19 cellular contexts compared by ENCODE assay signal in the genomic region with DNA sequence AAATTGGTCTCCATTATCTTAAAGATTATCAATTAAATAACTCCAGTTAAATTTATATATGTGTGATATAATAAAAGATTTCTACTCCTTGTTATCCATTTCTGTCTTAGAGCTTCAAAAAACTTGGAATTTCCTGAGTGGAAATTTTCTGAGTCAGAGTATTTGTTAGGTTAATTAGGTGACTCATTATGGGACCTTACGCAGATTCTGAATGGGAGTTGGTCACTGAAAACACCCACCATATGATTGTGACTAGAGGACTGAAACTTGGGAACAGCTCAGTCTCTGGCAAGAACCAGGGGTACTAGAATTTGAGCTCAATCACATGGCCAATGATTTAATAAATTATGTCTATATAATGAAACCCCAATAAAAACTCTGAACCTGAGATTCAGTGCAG.
DNase-seq lines count a peak whose midpoint lies in the region; ATAC-seq and TF ChIP-seq lines count a peak whose summit lies in the region.
"Had no signal": no experiment of that assay in that cellular context is flagged by ENCODE, and none has a peak within 500 bp of the region (broad histone marks: within the 10 kb centered on the region; RNA-seq: fewer than 3 reads in every experiment).

No MANE protein-coding gene starts in this region.

- H3K27ac ChIP-seq in A673 (ENCODE audit: low read depth, low read length, poor library complexity, severe bottlenecking) (no peak overlapping the region), mammary epithelial cell (ENCODE audit: insufficient read depth, low read depth, low read length) (peak overlapping the region; percentile 62)
- no peak overlapping the region for H3K27ac ChIP-seq in CD8-positive, alpha-beta T cell (ENCODE audit: low read depth, low read length)
- H3K27ac ChIP-seq: colonic mucosa, SK-N-MC, skin epidermis had no signal

- H3K9me3 Mint-ChIP-seq in CD8-positive, alpha-beta T cell, result peaks cover 20% of the 10 kb centered on the region

- BruUV-seq in A673 (replicated peaks; lab: Mats Ljungman, UMichigan), result no TSS peak
- no TSS peak for BruUV-seq in mammary epithelial cell (replicated peaks; lab: Mats Ljungman, UMichigan)

- POLR2A ChIA-PET in A673 (lab: Charles Lee; ENCODE audit: low non-redundant PET), result no interaction called here
- POLR2A ChIA-PET in CD8-positive, alpha-beta T cell (lab: Charles Lee), result no interaction called here

- no peak overlapping the region for H3K9ac ChIP-seq in mammary epithelial cell (ENCODE audit: insufficient read depth, low read length)

- no peaks in the 10 kb centered on the region for H3K79me2 ChIP-seq in mammary epithelial cell (ENCODE audit: insufficient read depth, low read length)

- intact Hi-C loops in A673 (cut with micrococcal nuclease; ENCODE audit: unreplicated experiment), result no loop called here
- intact Hi-C loops in mammary epithelial cell (cut with micrococcal nuclease), result no loop called here
- intact Hi-C loops in CD8-positive, alpha-beta T cell (cut with DNase I, micrococcal nuclease), result no loop called here

- no peak for ATAC-seq in CD8-positive, alpha-beta T cell
- ATAC-seq: GM23338; stimulated activated memory B cell treated with anti-CD40 and anti-IgM and Interleukin-4, amounts not matched to agents 10 μg/mL and 1 μg/mL and 100 μg/mL, for 72 hours had no signal

- no peaks in the 10 kb centered on the region for H4K20me1 ChIP-seq in mammary epithelial cell (ENCODE audit: insufficient read depth, low read length)

- 15% methylated on average over 1 of the region's 1 CpG for WGBS in mammary epithelial cell (ENCODE audit: low coverage, missing lambda C conversion rate)

- TF ChIP-seq CTCF in A673 (conservative IDR thresholded peaks at IDR 0.05; ENCODE audit: low read depth, low read length) (no peak), mammary epithelial cell (conservative IDR thresholded peaks at IDR 0.05 in 1 of 2, IDR thresholded peaks at IDR 0.05 in 1 of 2; ENCODE audit: extremely low read depth in 1 of 2, insufficient read depth in 1 of 2, low read depth in 1 of 2, low read length in 2 of 2) (no peak), GM13977 (IDR thresholded peaks at IDR 0.05; ENCODE audit: extremely low read depth, insufficient read depth, missing control alignments) (no peak)
- TF ChIP-seq CTCF in CD8-positive, alpha-beta T cell (IDR thresholded peaks at IDR 0.05), result no peak

- H3K4me1 ChIP-seq in A673 (ENCODE audit: insufficient read depth, low read length, poor library complexity, severe bottlenecking) (no peaks in the 10 kb centered on the region), mammary epithelial cell (ENCODE audit: insufficient read depth, low read length) (no peaks in the 10 kb centered on the region)
- no peaks in the 10 kb centered on the region for H3K4me1 ChIP-seq in CD8-positive, alpha-beta T cell (ENCODE audit: insufficient read depth, low read length)
- H3K4me1 ChIP-seq: colonic mucosa had no signal

- H3K4me3 Mint-ChIP-seq in CD8-positive, alpha-beta T cell, result no peak overlapping the region
- H3K4me3 Mint-ChIP-seq: activated CD4-positive, alpha-beta memory T cell treated with anti-CD3 and anti-CD28 coated beads for 36 hours; B cell; GM23338; stimulated activated memory B cell treated with anti-CD40 and anti-IgM and Interleukin-4, amounts not matched to agents 10 μg/mL and 1 μg/mL and 100 μg/mL, for 72 hours had no signal

- peak; percentile 37 for DNase-seq in A673 (ENCODE audit: low spot score)
- peak; percentile 51 for DNase-seq in HS-5 (ENCODE audit: low read depth)
- peak; percentile 93 for DNase-seq in mammary epithelial cell
- peak; percentile 11 for DNase-seq in glomerular visceral epithelial cell (ENCODE audit: extremely low spot score)
- DNase-seq in CD8-positive, alpha-beta T cell, result no peak
- no peak for DNase-seq in GM13977 (ENCODE audit: low spot score)
- DNase-seq in activated CD4-positive, CD25-positive, alpha-beta regulatory T cell (lab: John Stamatoyannopoulos, UW), result no peak
- DNase-seq in SKM-1 treated with dmso at 0.1 percent for 144 hours (lab: John Stamatoyannopoulos, UW; ENCODE audit: unreplicated experiment), result no peak
- DNase-seq: activated CD4-positive, alpha-beta memory T cell treated with anti-CD3 and anti-CD28 coated beads for 36 hours; colonic mucosa; erythroblast; hippocampal formation; NCI-H1694 treated with DMSO at 0.1 percent for 48 hours; NCI-H510A had no signal

- H3K4me1 Mint-ChIP-seq in CD8-positive, alpha-beta T cell (ENCODE audit: low read depth), result no peaks in the 10 kb centered on the region
- H3K4me1 Mint-ChIP-seq: B cell; GM23338; stimulated activated memory B cell treated with anti-CD40 and anti-IgM and Interleukin-4, amounts not matched to agents 10 μg/mL and 1 μg/mL and 100 μg/mL, for 72 hours had no signal

- in situ Hi-C loops in mammary epithelial cell (cut with MboI; ENCODE audit: low sequenced_read_pairs in 2 of 2), result no loop called here
- in situ Hi-C loops in GM13977 (cut with MboI; ENCODE audit: low pct_unique_long_range_greater_than_20kb, low sequenced_read_pairs, unreplicated experiment), result no loop called here

- dilution Hi-C loops in mammary epithelial cell (cut with HindIII; ENCODE audit: low sequenced_read_pairs), result no loop called here

- CTCF ChIA-PET in A673 (lab: Charles Lee) (no interaction called here), mammary epithelial cell (lab: Charles Lee; ENCODE audit: low non-redundant PET) (interaction anchor here (0.5 kb wide), 1 partner anchor 20 kb away, joined by 4 read pairs; no protein-coding TSS in a partner anchor)
- CTCF ChIA-PET in CD8-positive, alpha-beta T cell (lab: Charles Lee), result no interaction called here

- H3K27me3 ChIP-seq in A673 (replicated peaks; ENCODE audit: insufficient read depth, low read depth, low read length, poor library complexity), result no peaks in the 10 kb centered on the region
- H3K27me3 ChIP-seq in mammary epithelial cell (ENCODE audit: insufficient read depth, low read length), result no peaks in the 10 kb centered on the region
- H3K27me3 ChIP-seq in CD8-positive, alpha-beta T cell (ENCODE audit: insufficient read depth, low read length), result no peaks in the 10 kb centered on the region
- H3K27me3 ChIP-seq: colonic mucosa had no signal

- no peaks in the 10 kb centered on the region for H3K27me3 Mint-ChIP-seq in CD8-positive, alpha-beta T cell (ENCODE audit: low read depth)
- H3K27me3 Mint-ChIP-seq: activated CD4-positive, alpha-beta memory T cell treated with anti-CD3 and anti-CD28 coated beads for 36 hours; B cell; stimulated activated memory B cell treated with anti-CD40 and anti-IgM and Interleukin-4, amounts not matched to agents 10 μg/mL and 1 μg/mL and 100 μg/mL, for 72 hours had no signal

- no peak overlapping the region for H3K27ac Mint-ChIP-seq in CD8-positive, alpha-beta T cell
- H3K27ac Mint-ChIP-seq: activated CD4-positive, alpha-beta memory T cell treated with anti-CD3 and anti-CD28 coated beads for 36 hours; B cell; GM23338; stimulated activated memory B cell treated with anti-CD40 and anti-IgM and Interleukin-4, amounts not matched to agents 10 μg/mL and 1 μg/mL and 100 μg/mL, for 72 hours had no signal

- no peak overlapping the region for H3K4me2 ChIP-seq in mammary epithelial cell (ENCODE audit: insufficient read depth, low read depth, low read length)
- H3K4me2 ChIP-seq: GM23338 had no signal

- H3K36me3 ChIP-seq in A673 (ENCODE audit: insufficient read depth, low read length, poor library complexity, severe bottlenecking), result no peaks in the 10 kb centered on the region
- H3K36me3 ChIP-seq in mammary epithelial cell (ENCODE audit: insufficient read depth, low read length), result no peaks in the 10 kb centered on the region
- H3K36me3 ChIP-seq in CD8-positive, alpha-beta T cell (ENCODE audit: insufficient read depth, low read length), result no peaks in the 10 kb centered on the region
- H3K36me3 ChIP-seq: colonic mucosa had no signal

- no peaks in the 10 kb centered on the region for H3K36me3 Mint-ChIP-seq in CD8-positive, alpha-beta T cell
- H3K36me3 Mint-ChIP-seq: activated CD4-positive, alpha-beta memory T cell treated with anti-CD3 and anti-CD28 coated beads for 36 hours; stimulated activated memory B cell treated with anti-CD40 and anti-IgM and Interleukin-4, amounts not matched to agents 10 μg/mL and 1 μg/mL and 100 μg/mL, for 72 hours had no signal

- H3K9me3 ChIP-seq in A673 (ENCODE audit: low read depth, low read length, poor library complexity, severe bottlenecking), result no peaks in the 10 kb centered on the region
- H3K9me3 ChIP-seq in mammary epithelial cell (replicated peaks; ENCODE audit: insufficient read depth, low read length), result peaks cover 5% of the 10 kb centered on the region
- H3K9me3 ChIP-seq in CD8-positive, alpha-beta T cell (ENCODE audit: low read length), result no peaks in the 10 kb centered on the region
- H3K9me3 ChIP-seq: colonic mucosa had no signal

- H3K4me3 ChIP-seq in A673 (ENCODE audit: low read depth, low read length, poor library complexity, severe bottlenecking) (no peak overlapping the region), mammary epithelial cell (replicated peaks in 1 of 3; ENCODE audit: insufficient read depth in 1 of 3, low read depth in 2 of 3, low read length in 3 of 3) (no peak overlapping the region)
- no peak overlapping the region for H3K4me3 ChIP-seq in CD8-positive, alpha-beta T cell (ENCODE audit: low read depth, low read length)
- H3K4me3 ChIP-seq: colonic mucosa, GM23338, SK-N-MC, skin epidermis had no signal

- no peak overlapping the region for H2AFZ ChIP-seq in mammary epithelial cell (ENCODE audit: low read depth, low read length)
- H2AFZ ChIP-seq: GM23338 had no signal

Comparison
In these comparisons a context has a peak if more than half of its experiments do, and no peak if none do; other contexts are left out.
1. DNase-seq: peak in A673 (single experiment), HS-5 (single experiment), mammary epithelial cell (single experiment) and glomerular visceral epithelial cell (single experiment); none in CD8-positive, alpha-beta T cell (0 of 7), GM13977 (single experiment), activated CD4-positive, CD25-positive, alpha-beta regulatory T cell (0 of 4) and SKM-1 treated with dmso at 0.1 percent for 144 hours (single experiment).